25 cellular contexts compared by ENCODE assay signal in genomic region chr13:35990196-35990595, GRCh38.
A peak's percentile ranks its signal among the peaks of the same experiment; 100 is the strongest.
DNase-seq lines count a peak whose midpoint lies in the region; ATAC-seq and TF ChIP-seq lines count a peak whose summit lies in the region.
"Had no signal": no experiment of that assay in that cellular context is flagged by ENCODE, and none has a peak within 500 bp of the region (broad histone marks: within the 10 kb centered on the region; RNA-seq: fewer than 3 reads in every experiment).

No MANE protein-coding gene starts in this region.

- no peak overlapping the region for H3K27ac ChIP-seq in PC-3 (ENCODE audit: low read length)
- H3K27ac ChIP-seq in vagina: no peak overlapping the region
- H3K27ac ChIP-seq: lower lobe of right lung, SK-N-MC, tibial artery had no signal

- no peaks in the 10 kb centered on the region for H4K20me1 ChIP-seq in PC-3 (ENCODE audit: low read length)

- H3K4me1 ChIP-seq in PC-3 (ENCODE audit: insufficient read depth, low read length) (no peaks in the 10 kb centered on the region), vagina (peaks cover 21% of the 10 kb centered on the region)
- H3K4me1 ChIP-seq: lower lobe of right lung had no signal

- peaks cover 3 to 8% of the 10 kb centered on the region in 2 donors for H3K9me3 Mint-ChIP-seq in natural killer cell
- H3K9me3 Mint-ChIP-seq: activated CD4-positive, alpha-beta T cell treated with anti-CD3 and anti-CD28 coated beads, Interleukin-2, amount 10 ng/mL, durations not matched to agents 7 days and 5 days had no signal

- BruUV-seq in PC-3 (replicated peaks; lab: Mats Ljungman, UMichigan): no TSS peak

- no peaks in the 10 kb centered on the region for H3K79me2 ChIP-seq in PC-3 (ENCODE audit: low read length)

- H3K36me3 ChIP-seq in PC-3 (ENCODE audit: low read depth, low read length): no peaks in the 10 kb centered on the region
- no peaks in the 10 kb centered on the region for H3K36me3 ChIP-seq in vagina
- H3K36me3 ChIP-seq: lower lobe of right lung, tibial artery had no signal

- CTCF ChIA-PET in PC-3 (lab: Charles Lee): no interaction called here

- intact Hi-C loops in PC-3 (cut with micrococcal nuclease): no loop called here
- intact Hi-C loops in natural killer cell (cut with micrococcal nuclease): no loop called here
- intact Hi-C loops in vagina (cut with DNase I): no loop called here

- no peak overlapping the region for H3K4me3 Mint-ChIP-seq in natural killer cell
- H3K4me3 Mint-ChIP-seq: activated CD4-positive, alpha-beta T cell treated with anti-CD3 and anti-CD28 coated beads, Interleukin-2, amount 10 ng/mL, durations not matched to agents 7 days and 5 days; activated CD8-positive, alpha-beta memory T cell treated with anti-CD3 and anti-CD28 coated beads, Interleukin-2, amount 10 ng/mL, durations not matched to agents 7 days and 5 days; activated T-cell treated with anti-CD3 and anti-CD28 coated beads, Interleukin-2, amount 50 U/mL, for 72 hours; CD4-positive, CD25-positive, alpha-beta regulatory T cell; stimulated activated naive CD8-positive, alpha-beta T cell treated with anti-CD3 and anti-CD28 coated beads, Interleukin-15, Interleukin-2, amounts not matched to agents 100 ng/mL and 50 ng/mL, for 24 hours had no signal

- ATAC-seq in PC-3: no peak
- no peak for ATAC-seq in natural killer cell
- ATAC-seq: activated CD8-positive, alpha-beta memory T cell treated with anti-CD3 and anti-CD28 coated beads, Interleukin-2, amount 10 ng/mL, durations not matched to agents 7 days and 5 days; activated T-cell treated with anti-CD3 and anti-CD28 coated beads, Interleukin-2, amount 50 U/mL, for 72 hours; lower lobe of right lung had no signal

- TF ChIP-seq CTCF in HFF-Myc (IDR thresholded peaks at IDR 0.05; ENCODE audit: low read depth, low read length, missing control alignments) (peak; percentile 6), PC-3 (conservative IDR thresholded peaks at IDR 0.05; ENCODE audit: low read depth, low read length) (peak; percentile 28; the same call in 1 of the 2 replicates), epithelial cell of proximal tubule (conservative IDR thresholded peaks at IDR 0.05; ENCODE audit: low read depth, low read length) (peak; percentile 33), natural killer cell (IDR thresholded peaks at IDR 0.05) (no peak), vagina (IDR thresholded peaks at IDR 0.05) (no peak)

- POLR2A ChIA-PET in PC-3 (lab: Charles Lee; ENCODE audit: unreplicated experiment): no interaction called here

- no peaks in the 10 kb centered on the region; the same call in 1 of the 2 replicates for H3K27me3 ChIP-seq in PC-3 (ENCODE audit: low read length)
- H3K27me3 ChIP-seq in vagina: no peaks in the 10 kb centered on the region
- H3K27me3 ChIP-seq: tibial artery had no signal

- no peak overlapping the region for H2AFZ ChIP-seq in PC-3 (ENCODE audit: low read length)

- H3K4me2 ChIP-seq in PC-3 (ENCODE audit: low read length): no peak overlapping the region

- no peaks in the 10 kb centered on the region for H3K36me3 Mint-ChIP-seq in natural killer cell
- H3K36me3 Mint-ChIP-seq: activated CD8-positive, alpha-beta memory T cell treated with anti-CD3 and anti-CD28 coated beads, Interleukin-2, amount 10 ng/mL, durations not matched to agents 7 days and 5 days; CD4-positive, CD25-positive, alpha-beta regulatory T cell had no signal

- no peaks in the 10 kb centered on the region for H3K4me1 Mint-ChIP-seq in natural killer cell
- H3K4me1 Mint-ChIP-seq: activated CD4-positive, alpha-beta T cell treated with anti-CD3 and anti-CD28 coated beads, Interleukin-2, amount 10 ng/mL, durations not matched to agents 7 days and 5 days; activated CD8-positive, alpha-beta memory T cell treated with anti-CD3 and anti-CD28 coated beads, Interleukin-2, amount 10 ng/mL, durations not matched to agents 7 days and 5 days; CD4-positive, CD25-positive, alpha-beta regulatory T cell had no signal

- TF ChIP-seq POLR2A in vagina (IDR thresholded peaks at IDR 0.05): no peak

- H3K27ac Mint-ChIP-seq in natural killer cell: no peak overlapping the region
- H3K27ac Mint-ChIP-seq: activated CD4-positive, alpha-beta T cell treated with anti-CD3 and anti-CD28 coated beads, Interleukin-2, amount 10 ng/mL, durations not matched to agents 7 days and 5 days; activated CD8-positive, alpha-beta memory T cell treated with anti-CD3 and anti-CD28 coated beads, Interleukin-2, amount 10 ng/mL, durations not matched to agents 7 days and 5 days; activated T-cell treated with anti-CD3 and anti-CD28 coated beads, Interleukin-2, amount 50 U/mL, for 72 hours; CD4-positive, CD25-positive, alpha-beta regulatory T cell; progenitor cell of endocrine pancreas; stimulated activated naive CD8-positive, alpha-beta T cell treated with anti-CD3 and anti-CD28 coated beads, Interleukin-15, Interleukin-2, amounts not matched to agents 100 ng/mL and 50 ng/mL, for 24 hours had no signal

- H3K27me3 Mint-ChIP-seq in natural killer cell (ENCODE audit: low read depth in 2 of 2): no peaks in the 10 kb centered on the region
- H3K27me3 Mint-ChIP-seq: activated CD4-positive, alpha-beta T cell treated with anti-CD3 and anti-CD28 coated beads, Interleukin-2, amount 10 ng/mL, durations not matched to agents 7 days and 5 days; activated CD8-positive, alpha-beta memory T cell treated with anti-CD3 and anti-CD28 coated beads, Interleukin-2, amount 10 ng/mL, durations not matched to agents 7 days and 5 days; CD4-positive, CD25-positive, alpha-beta regulatory T cell; stimulated activated naive CD8-positive, alpha-beta T cell treated with anti-CD3 and anti-CD28 coated beads, Interleukin-15, Interleukin-2, amounts not matched to agents 100 ng/mL and 50 ng/mL, for 24 hours had no signal

- peak; percentile 38 for DNase-seq in COLO668 (lab: John Stamatoyannopoulos, UW; ENCODE audit: unreplicated experiment)
- no peak for DNase-seq in HFF-Myc (ENCODE audit: extremely low read depth, low read depth)
- no peak for DNase-seq in PC-3
- no peak for DNase-seq in epithelial cell of proximal tubule (ENCODE audit: low read depth)
- DNase-seq in islet precursor cell: no peak
- DNase-seq in SKM-1 (lab: John Stamatoyannopoulos, UW; ENCODE audit: unreplicated experiment): no peak
- DNase-seq in natural killer cell: no peak
- DNase-seq in vagina (ENCODE audit: extremely low spot score in 2 of 2): no peak
- DNase-seq: activated CD4-positive, alpha-beta T cell treated with anti-CD3 and anti-CD28 coated beads, Interleukin-2, amount 10 ng/mL, durations not matched to agents 7 days and 5 days; activated CD8-positive, alpha-beta memory T cell treated with anti-CD3 and anti-CD28 coated beads, Interleukin-2, amount 10 ng/mL, durations not matched to agents 7 days and 5 days; activated naive CD4-positive, alpha-beta T cell treated with anti-CD3 and anti-CD28 coated beads, Interleukin-2, amount 50 U/mL, for 16 hours; activated T-cell treated with anti-CD3 and anti-CD28 coated beads, Interleukin-2, amount 50 U/mL, for 72 hours; caudate nucleus; CD4-positive, CD25-positive, alpha-beta regulatory T cell; GDM1; glutamatergic neuron; kidney glomerular epithelial cell; lower lobe of right lung; NCI-H146; NCI-H510A treated with DMSO at 0.1 percent for 48 hours; stimulated activated CD4-positive, alpha-beta T cell treated with anti-CD3 and anti-CD28 coated beads, Interleukin-15, amount 100 ng/mL, for 24 hours; tibial artery had no signal

- H3K4me3 ChIP-seq in HFF-Myc (replicated peaks; ENCODE audit: low read depth, low read length): no peak overlapping the region
- no peak overlapping the region for H3K4me3 ChIP-seq in PC-3 (ENCODE audit: low read length)
- H3K4me3 ChIP-seq in epithelial cell of proximal tubule (ENCODE audit: low read depth, low read length): no peak overlapping the region
- no peak overlapping the region for H3K4me3 ChIP-seq in vagina
- H3K4me3 ChIP-seq: lower lobe of right lung, SK-N-MC, tibial artery had no signal

- H3F3A ChIP-seq in PC-3 (ENCODE audit: low read length, unreplicated experiment): no peaks in the 10 kb centered on the region

- H3K9me2 ChIP-seq in PC-3 (replicated peaks; ENCODE audit: low read length): no peaks in the 10 kb centered on the region

- H3K9me3 ChIP-seq in PC-3 (ENCODE audit: low read length) (no peaks in the 10 kb centered on the region), vagina (no peaks in the 10 kb centered on the region)
- H3K9me3 ChIP-seq: lower lobe of right lung, tibial artery had no signal

- H3K9ac ChIP-seq in PC-3 (ENCODE audit: low read length): no peak overlapping the region

Comparison
In these comparisons a context has a peak if more than half of its experiments do, and no peak if none do; other contexts are left out.
1. CTCF ChIP-seq: peak in HFF-Myc (single experiment), PC-3 (single experiment) and epithelial cell of proximal tubule (single experiment); none in natural killer cell (single experiment) and vagina (0 of 3).